ENCODE assay signal across 24 cellular contexts in genomic region chr17:30170415-30170987, GRCh38. TPM values are rescaled to one million over a fixed set of nuclear protein-coding genes. Genes with fewer than 3 reads are reported as not detected.
A peak's percentile ranks its signal among the peaks of the same experiment; 100 is the strongest.
DNase-seq lines count a peak whose midpoint lies in the region; ATAC-seq and TF ChIP-seq lines count a peak whose summit lies in the region.
"Had no signal": no experiment of that assay in that cellular context is flagged by ENCODE, and none has a peak within 500 bp of the region (broad histone marks: within the 10 kb centered on the region; RNA-seq: fewer than 3 reads in every experiment).

No MANE protein-coding gene starts in this region.

- no peak overlapping the region for H3K4me3 ChIP-seq in KMS-11 (IDR thresholded peaks at IDR 0.05; ENCODE audit: insufficient read depth, low read depth, low read length)
- H3K4me3 ChIP-seq: A549, adrenal gland had no signal

- H4K20me1 ChIP-seq in KMS-11 (ENCODE audit: insufficient read depth): no peaks in the 10 kb centered on the region

- peak; percentile 40 for DNase-seq in NCI-H345 (lab: John Stamatoyannopoulos, UW)
- DNase-seq in NCI-H345 treated with DMSO at 0.1 percent for 48 hours (lab: John Stamatoyannopoulos, UW; ENCODE audit: unreplicated experiment): no peak
- DNase-seq in RPMI8226: peak; percentile 57
- DNase-seq in left colon: no peak
- DNase-seq in omental fat pad (ENCODE audit: low spot score): no peak
- DNase-seq in medulla oblongata (ENCODE audit: extremely low spot score): no peak
- DNase-seq: activated B cell treated with CpG ODN at 0.5 μM for 24 hours; activated CD4-positive, alpha-beta memory T cell treated with anti-CD3 and anti-CD28 coated beads for 36 hours; activated naive CD4-positive, alpha-beta T cell; adrenal gland; BE2C; COR-L47; head of caudate nucleus; midbrain; NCI-H1694; NCI-H446; posterior cingulate gyrus; stimulated activated CD4-positive, alpha-beta T cell treated with anti-CD3 and anti-CD28 coated beads, Interleukin-15, amount 100 ng/mL, for 24 hours had no signal

- H3K4me1 ChIP-seq in KMS-11 (ENCODE audit: low read depth, poor library complexity, severe bottlenecking): peaks cover 77% of the 10 kb centered on the region
- H3K4me1 ChIP-seq: adrenal gland, BE2C had no signal

- H3K36me3 ChIP-seq in KMS-11 (ENCODE audit: insufficient read depth): no peaks in the 10 kb centered on the region
- H3K36me3 ChIP-seq: BE2C had no signal

- TF ChIP-seq CTCF in KMS-11 (conservative IDR thresholded peaks at IDR 0.05; ENCODE audit: low read depth, low read length) (no peak), omental fat pad (IDR thresholded peaks at IDR 0.05) (no peak)

- peak overlapping the region; percentile 50; the same call in 1 of the 2 replicates for H3K27ac ChIP-seq in KMS-11
- H3K27ac ChIP-seq: A549, adrenal gland had no signal

- H3K9ac ChIP-seq in KMS-11: no peak overlapping the region

- H3K27me3 ChIP-seq in KMS-11 (ENCODE audit: insufficient read depth, low read depth): no peaks in the 10 kb centered on the region
- H3K27me3 ChIP-seq: adrenal gland, BE2C had no signal

- peak overlapping the region; percentile 39 for H3K4me2 ChIP-seq in KMS-11
- H3K4me2 ChIP-seq: A549 had no signal

- peaks cover 8% of the 10 kb centered on the region; the same call in 1 of the 2 replicates for H3K79me2 ChIP-seq in KMS-11 (ENCODE audit: insufficient read depth, low read depth)

- intact Hi-C loops in left colon (cut with DNase I, micrococcal nuclease): no loop called here

- no peak overlapping the region for H2AFZ ChIP-seq in KMS-11 (ENCODE audit: low read depth)

- ATAC-seq in left colon: peak; percentile 77
- no peak for ATAC-seq in GM21381 (IDR thresholded peaks at IDR 0.05; ENCODE audit: unreplicated experiment)
- ATAC-seq in omental fat pad (ENCODE audit: low FRiP score): no peak
- ATAC-seq: A549; natural killer cell treated with Interleukin-12 subunit alpha and Interleukin-12 subunit beta and Interleukin-15 and Interleukin-18, amount 100 ng/mL, for 72 hours; Right ventricle myocardium inferior; sciatic nerve had no signal

RNA-seq across cellular contexts. Expression of gene NSRP1, which starts 53.9 kb away (rescaled TPM):
- 10 to 100 TPM; 19.9 to 28.0 TPM for total RNA-seq in left colon
- 10 to 100 TPM; 17.4 to 35.2 (median 25.1) TPM for total RNA-seq in omental fat pad

Comparison
In these comparisons a context has a peak if more than half of its experiments do, and no peak if none do; other contexts are left out.
1. DNase-seq: peak in NCI-H345 (single experiment) and RPMI8226 (single experiment); none in NCI-H345 treated with DMSO at 0.1 percent for 48 hours (single experiment), left colon (0 of 2), omental fat pad (single experiment) and medulla oblongata (single experiment).